15 cellular contexts compared by ENCODE assay signal in the genomic region with DNA sequence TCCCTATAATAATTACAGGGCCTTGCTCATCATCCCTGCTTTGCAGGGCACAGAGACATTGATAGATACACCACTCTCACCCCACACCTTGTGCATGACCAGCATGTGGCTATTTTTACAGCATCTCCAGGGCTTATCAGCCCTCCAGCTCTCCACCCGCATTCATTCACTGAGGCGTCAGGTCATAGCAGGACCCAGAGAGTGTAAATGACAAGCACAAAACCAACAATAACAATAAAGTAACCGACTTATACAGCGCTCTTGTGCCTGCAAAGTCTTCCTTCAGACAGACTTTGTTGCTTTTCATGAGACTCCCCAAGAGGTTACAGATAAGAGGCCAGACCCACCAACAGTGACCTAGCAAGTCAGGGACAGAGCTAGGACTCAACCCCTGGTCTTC.
"Had no signal": no experiment of that assay in that cellular context is flagged by ENCODE, and none has a peak within 500 bp of the region (broad histone marks: within the 10 kb centered on the region; RNA-seq: fewer than 3 reads in every experiment).

No MANE protein-coding gene starts in this region.

- FAIRE-seq: kidney had no signal

- ATAC-seq: left ventricle myocardium superior; right cardiac atrium; stimulated activated naive CD8-positive, alpha-beta T cell treated with anti-CD3 and anti-CD28 coated beads, Interleukin-15, Interleukin-2, amounts not matched to agents 100 U/mL and 50 U/mL, for 24 hours had no signal

- H3K4me1 ChIP-seq: prostate gland had no signal

- H3K4me3 ChIP-seq: prostate gland, skin epidermis had no signal

- H3K36me3 ChIP-seq: prostate gland had no signal

- H3K27ac ChIP-seq: prostate gland, skin epidermis had no signal

- H3K9me3 ChIP-seq: prostate gland had no signal

- H3K4me3 Mint-ChIP-seq: activated CD8-positive, alpha-beta T cell treated with anti-CD3 and anti-CD28 coated beads, Interleukin-2, amount 10 ng/mL, durations not matched to agents 7 days and 5 days had no signal

- DNase-seq: activated CD4-positive, alpha-beta T cell treated with anti-CD3 and anti-CD28 coated beads for 4 hours; activated CD8-positive, alpha-beta memory T cell treated with anti-CD3 and anti-CD28 coated beads, Interleukin-2, amount 50 U/mL, for 4 hours; activated CD8-positive, alpha-beta T cell treated with anti-CD3 and anti-CD28 coated beads, Interleukin-2, amount 10 ng/mL, durations not matched to agents 7 days and 5 days; activated T-cell treated with anti-CD3 and anti-CD28 coated beads, Interleukin-2, amount 50 U/mL, for 48 hours; effector CD8-positive, alpha-beta T cell; foreskin fibroblast; hypothalamus; left ventricle myocardium superior; nephron progenitor cell; right cardiac atrium; stimulated activated CD4-positive, alpha-beta T cell treated with anti-CD3 and anti-CD28 coated beads, Interleukin-4, amount 100 ng/mL, for 24 hours; stimulated activated naive CD8-positive, alpha-beta T cell treated with anti-CD3 and anti-CD28 coated beads, Interleukin-15, Interleukin-2, amounts not matched to agents 100 U/mL and 50 U/mL, for 24 hours had no signal

- H3K27ac Mint-ChIP-seq: activated CD8-positive, alpha-beta T cell treated with anti-CD3 and anti-CD28 coated beads, Interleukin-2, amount 10 ng/mL, durations not matched to agents 7 days and 5 days; nephron progenitor cell had no signal
